ENCODE assay signal across 1 cellular context in genomic region chrX:153423652-153424051, GRCh38.
TF ChIP-seq lines count a peak whose summit lies in the region.

No MANE protein-coding gene starts in this region.

TF ChIP-seq in HepG2, 621 proteins besides CTCF, POLR2A, EP300 and RAD21:
- TF ChIP-seq SNAPC5 (CRISPR knock-in tag; IDR thresholded peaks at IDR 0.05; ENCODE audit: borderline replicate concordance) (no peak), EZH2 (conservative IDR thresholded peaks at IDR 0.05; ENCODE audit: low read depth, low read length) (0 out of 2 replicates have a peak, but pooled peaks have one; percentile 28)
